Comparison of ENCODE assay signal across 19 cellular contexts in the genomic region with DNA sequence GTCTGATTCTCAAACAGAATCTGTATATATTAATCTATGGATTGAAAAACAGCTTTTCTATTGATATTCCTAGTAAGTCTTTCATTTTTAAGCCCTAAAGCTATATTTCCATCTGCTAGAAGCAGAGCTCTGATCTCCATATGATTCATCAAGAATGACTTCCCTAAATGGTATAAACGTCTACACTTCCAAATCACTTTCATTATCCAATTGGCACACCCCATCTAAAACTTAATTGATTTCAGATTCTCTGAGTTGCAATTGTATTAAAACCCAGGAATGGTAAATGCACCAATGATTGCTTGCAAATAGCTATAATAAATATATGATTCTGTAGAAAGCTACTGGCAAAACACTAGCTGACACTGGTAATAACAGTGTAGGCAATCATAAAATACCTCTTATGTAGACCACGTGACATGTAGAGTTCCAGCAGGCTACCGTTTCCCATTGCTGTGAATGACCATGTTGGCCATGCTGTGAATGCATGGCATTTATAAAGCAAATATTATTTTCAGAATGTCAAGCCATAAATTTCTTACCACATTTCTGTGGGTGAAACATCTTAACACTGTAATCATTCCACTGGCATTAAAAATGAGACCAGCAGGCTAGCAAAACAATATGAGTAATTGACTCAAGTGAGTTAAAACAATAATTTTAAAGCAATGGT.
A peak's percentile ranks its signal among the peaks of the same experiment; 100 is the strongest.
DNase-seq lines count a peak whose midpoint lies in the region; ATAC-seq and TF ChIP-seq lines count a peak whose summit lies in the region.
"Had no signal": no experiment of that assay in that cellular context is flagged by ENCODE, and none has a peak within 500 bp of the region (broad histone marks: within the 10 kb centered on the region; RNA-seq: fewer than 3 reads in every experiment).

No MANE protein-coding gene starts in this region.

- intact Hi-C loops in mammary epithelial cell (cut with micrococcal nuclease): no loop called here
- intact Hi-C loops in breast epithelium (cut with DNase I; ENCODE audit: low total_unique reads): no loop called here

- no peak overlapping the region for H3K27ac ChIP-seq in mammary epithelial cell (ENCODE audit: insufficient read depth, low read depth, low read length)
- no peak overlapping the region for H3K27ac ChIP-seq in breast epithelium
- H3K27ac ChIP-seq: right atrium auricular region, uterus had no signal

- H3K36me3 ChIP-seq in mammary epithelial cell (ENCODE audit: insufficient read depth, low read length) (no peaks in the 10 kb centered on the region), breast epithelium (no peaks in the 10 kb centered on the region), adipocyte (ENCODE audit: control insufficient read depth, insufficient read depth, low read length, severe bottlenecking) (no peaks in the 10 kb centered on the region)
- H3K36me3 ChIP-seq: right atrium auricular region, uterus had no signal

- CTCF ChIA-PET in mammary epithelial cell (lab: Charles Lee; ENCODE audit: low non-redundant PET): no interaction called here

- no peak for TF ChIP-seq POLR2A in breast epithelium (IDR thresholded peaks at IDR 0.05)

- DNase-seq in mammary epithelial cell (peak; percentile 20), breast epithelium (ENCODE audit: low spot score in 2 of 2) (no peak), adipocyte (ENCODE audit: low read depth) (peak; percentile 67), hepatic stellate cell (ENCODE audit: low spot score) (peak; percentile 4), stromal cell of bone marrow (ENCODE audit: low read depth) (peak; percentile 82), SIG-M5 (lab: John Stamatoyannopoulos, UW) (no peak)
- DNase-seq: 8988T; activated naive CD4-positive, alpha-beta T cell treated with anti-CD3 and anti-CD28 coated beads, Interleukin-2, amount 50 U/mL, for 16 hours; GOT3; head of caudate nucleus; Karpas-422; NCI-H187; NCI-H748 treated with DMSO at 0.1 percent for 48 hours; stimulated activated CD4-positive, alpha-beta T cell treated with anti-CD3 and anti-CD28 coated beads, Interleukin-4, amount 100 ng/mL, for 24 hours; uterus had no signal

- BruUV-seq in mammary epithelial cell (replicated peaks; lab: Mats Ljungman, UMichigan): no TSS peak

- TF ChIP-seq CTCF in mammary epithelial cell (conservative IDR thresholded peaks at IDR 0.05 in 1 of 2, IDR thresholded peaks at IDR 0.05 in 1 of 2; ENCODE audit: extremely low read depth in 1 of 2, insufficient read depth in 1 of 2, low read depth in 1 of 2, low read length in 2 of 2): no peak
- TF ChIP-seq CTCF in breast epithelium (IDR thresholded peaks at IDR 0.05): no peak

- no peak overlapping the region for H2AFZ ChIP-seq in mammary epithelial cell (ENCODE audit: low read depth, low read length)

- in situ Hi-C loops in mammary epithelial cell (cut with MboI; ENCODE audit: low sequenced_read_pairs in 2 of 2): no loop called here

- no peaks in the 10 kb centered on the region for H4K20me1 ChIP-seq in mammary epithelial cell (ENCODE audit: insufficient read depth, low read length)

- 55% methylated on average over 3 of the region's 3 CpGs for WGBS in mammary epithelial cell (ENCODE audit: low coverage, missing lambda C conversion rate)

- H3K4me3 ChIP-seq in mammary epithelial cell (replicated peaks in 1 of 3; ENCODE audit: insufficient read depth in 1 of 3, low read depth in 2 of 3, low read length in 3 of 3): no peak overlapping the region
- no peak overlapping the region for H3K4me3 ChIP-seq in breast epithelium
- no peak overlapping the region for H3K4me3 ChIP-seq in adipocyte (ENCODE audit: low read length)
- H3K4me3 ChIP-seq: right atrium auricular region, uterus had no signal

- dilution Hi-C loops in mammary epithelial cell (cut with HindIII; ENCODE audit: low sequenced_read_pairs): no loop called here

- H3K4me1 ChIP-seq in mammary epithelial cell (ENCODE audit: insufficient read depth, low read length) (no peaks in the 10 kb centered on the region), breast epithelium (no peaks in the 10 kb centered on the region), adipocyte (ENCODE audit: control insufficient read depth, insufficient read depth, low read length) (peaks cover 14% of the 10 kb centered on the region)
- H3K4me1 ChIP-seq: Caco-2 had no signal

- H3K4me2 ChIP-seq in mammary epithelial cell (ENCODE audit: insufficient read depth, low read depth, low read length): no peak overlapping the region

- H3K27me3 ChIP-seq in mammary epithelial cell (ENCODE audit: insufficient read depth, low read length) (no peaks in the 10 kb centered on the region), breast epithelium (no peaks in the 10 kb centered on the region), adipocyte (replicated peaks; ENCODE audit: control insufficient read depth, insufficient read depth, low read length) (no peaks in the 10 kb centered on the region)
- H3K27me3 ChIP-seq: right atrium auricular region, uterus had no signal

- H3K9me3 ChIP-seq in mammary epithelial cell (replicated peaks; ENCODE audit: insufficient read depth, low read length) (no peaks in the 10 kb centered on the region), breast epithelium (peaks cover under 1 to 2% of the 10 kb centered on the region in 2 donors), adipocyte (ENCODE audit: control insufficient read depth, low read length) (no peaks in the 10 kb centered on the region)
- H3K9me3 ChIP-seq: Caco-2, right atrium auricular region, uterus had no signal

- ATAC-seq in HG02759 (IDR thresholded peaks at IDR 0.05; ENCODE audit: unreplicated experiment) (no peak), GM19023 (IDR thresholded peaks at IDR 0.05; ENCODE audit: unreplicated experiment) (no peak)

- no peak overlapping the region for H3K9ac ChIP-seq in mammary epithelial cell (ENCODE audit: insufficient read depth, low read length)
- no peak overlapping the region for H3K9ac ChIP-seq in adipocyte (ENCODE audit: low read length)

- no peaks in the 10 kb centered on the region for H3K79me2 ChIP-seq in mammary epithelial cell (ENCODE audit: insufficient read depth, low read length)

Comparison
In these comparisons a context has a peak if more than half of its experiments do, and no peak if none do; other contexts are left out.
1. DNase-seq: peak in mammary epithelial cell (single experiment), adipocyte (single experiment), hepatic stellate cell (single experiment) and stromal cell of bone marrow (single experiment); none in breast epithelium (0 of 2) and SIG-M5 (single experiment).